In genomic region chr12:48936379-48936979, GRCh38 we compare ENCODE assay signal across 1 cellular context.
TF ChIP-seq lines count a peak whose summit lies in the region.

No MANE protein-coding gene starts in this region.

TF ChIP-seq in K562, 482 proteins besides CTCF, POLR2A, EP300 and RAD21 (continued from another document):
- TF ChIP-seq CTCFL (IDR thresholded peaks at IDR 0.05; ENCODE audit: borderline replicate concordance, insufficient read depth, low read depth, low read length, poor library complexity, severe bottlenecking) (peak; percentile 69), SMC3 (conservative IDR thresholded peaks at IDR 0.05; ENCODE audit: insufficient read depth, low read depth, low read length) (peak; percentile 53), MECOM (CRISPR knock-in tag; IDR thresholded peaks at IDR 0.05) (no peak), SAFB (IDR thresholded peaks at IDR 0.05; ENCODE audit: borderline replicate concordance, low read depth, low read length) (no peak), BCOR (IDR thresholded peaks at IDR 0.05) (no peak), LCOR (CRISPR knock-in tag; IDR thresholded peaks at IDR 0.05) (peak; percentile 85), RFX1 (IDR thresholded peaks at IDR 0.05) (peak; percentile 41; the same call in 1 of the 2 replicates), ILK (tag; IDR thresholded peaks at IDR 0.05; ENCODE audit: borderline replicate concordance, low read depth) (no peak), RB1 (IDR thresholded peaks at IDR 0.05; ENCODE audit: low read depth) (0 out of 2 replicates have a peak, but pooled peaks have one; percentile 10), PREB (CRISPR knock-in tag; IDR thresholded peaks at IDR 0.05) (no peak), HMG20B (CRISPR knock-in tag; IDR thresholded peaks at IDR 0.05) (no peak), KLF16 (IDR thresholded peaks at IDR 0.05) (peak; percentile 23; the same call in 1 of the 2 replicates), MAZ (CRISPR knock-in tag; conservative IDR thresholded peaks at IDR 0.05 in 1 of 2, IDR thresholded peaks at IDR 0.05 in 1 of 2) (0 out of 4 replicates have a peak, but pooled peaks of 1 of the 2 experiments have one; percentile 40), ZNF512 (tag; IDR thresholded peaks at IDR 0.05) (peak; percentile 46)
TF ChIP-seq in K562: peak in this region for 9.
